ENCODE assay signal across 1 cellular context in the genomic region with DNA sequence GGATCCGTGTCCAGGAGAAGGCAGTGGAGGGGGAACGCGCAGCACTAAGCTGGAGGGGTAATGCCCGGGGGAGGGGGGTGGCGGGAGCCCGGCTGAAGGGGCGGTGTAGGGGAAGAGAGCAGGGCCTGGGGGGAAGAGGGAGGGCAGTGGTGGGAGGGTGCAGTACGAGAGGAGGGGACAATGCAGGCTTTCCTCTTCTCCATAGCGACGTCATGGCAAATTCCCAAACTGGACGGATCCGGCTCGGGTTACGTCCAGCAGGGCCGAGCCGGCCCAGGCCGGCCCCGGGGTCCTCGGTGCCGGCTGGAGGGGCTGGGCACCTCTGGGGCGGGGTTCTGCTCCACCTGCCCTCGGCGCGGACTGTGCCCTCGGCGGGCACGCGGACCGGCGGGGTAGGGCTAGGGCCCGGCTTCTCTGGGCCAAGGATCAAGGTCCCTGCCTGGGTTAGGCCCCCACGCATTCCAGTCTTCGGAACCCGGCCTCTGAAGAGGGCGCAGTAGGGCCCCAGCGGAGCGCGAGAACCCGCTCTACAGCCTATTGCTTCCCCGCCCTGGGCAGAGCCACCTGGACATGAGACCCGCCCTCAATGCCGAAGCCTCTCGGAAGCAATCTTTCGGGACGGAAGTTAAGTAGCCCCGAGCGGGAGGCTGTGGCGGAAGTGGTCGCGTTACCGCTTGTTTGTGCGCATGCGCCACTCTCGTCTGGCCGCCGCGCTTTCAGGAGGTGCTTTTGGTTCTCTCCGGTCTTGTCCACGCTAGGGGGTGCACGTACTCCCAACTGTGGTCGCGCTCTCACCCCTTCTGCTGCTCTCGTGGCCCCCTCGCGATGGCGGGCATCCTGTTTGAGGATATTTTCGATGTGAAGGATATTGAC.
A peak's percentile ranks its signal among the peaks of the same experiment; 100 is the strongest.
TF ChIP-seq lines count a peak whose summit lies in the region.

No MANE protein-coding gene starts in this region.

TF ChIP-seq in HepG2, 621 proteins besides CTCF, POLR2A, EP300 and RAD21 (continued from another document and continues in another):
- TF ChIP-seq, protein P1, sequence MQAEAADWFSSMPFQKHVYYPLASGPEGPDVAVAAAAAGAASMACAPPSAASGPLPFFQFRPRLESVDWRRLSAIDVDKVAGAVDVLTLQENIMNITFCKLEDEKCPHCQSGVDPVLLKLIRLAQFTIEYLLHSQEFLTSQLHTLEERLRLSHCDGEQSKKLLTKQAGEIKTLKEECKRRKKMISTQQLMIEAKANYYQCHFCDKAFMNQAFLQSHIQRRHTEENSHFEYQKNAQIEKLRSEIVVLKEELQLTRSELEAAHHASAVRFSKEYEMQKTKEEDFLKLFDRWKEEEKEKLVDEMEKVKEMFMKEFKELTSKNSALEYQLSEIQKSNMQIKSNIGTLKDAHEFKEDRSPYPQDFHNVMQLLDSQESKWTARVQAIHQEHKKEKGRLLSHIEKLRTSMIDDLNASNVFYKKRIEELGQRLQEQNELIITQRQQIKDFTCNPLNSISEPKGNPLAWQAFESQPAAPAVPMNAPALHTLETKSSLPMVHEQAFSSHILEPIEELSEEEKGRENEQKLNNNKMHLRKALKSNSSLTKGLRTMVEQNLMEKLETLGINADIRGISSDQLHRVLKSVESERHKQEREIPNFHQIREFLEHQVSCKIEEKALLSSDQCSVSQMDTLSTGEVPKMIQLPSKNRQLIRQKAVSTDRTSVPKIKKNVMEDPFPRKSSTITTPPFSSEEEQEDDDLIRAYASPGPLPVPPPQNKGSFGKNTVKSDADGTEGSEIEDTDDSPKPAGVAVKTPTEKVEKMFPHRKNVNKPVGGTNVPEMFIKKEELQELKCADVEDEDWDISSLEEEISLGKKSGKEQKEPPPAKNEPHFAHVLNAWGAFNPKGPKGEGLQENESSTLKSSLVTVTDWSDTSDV (CRISPR knock-in tag; IDR thresholded peaks at IDR 0.05): peak; percentile 65; the same call in 1 of the 2 replicates
- TF ChIP-seq ZC3H13 (CRISPR knock-in tag; IDR thresholded peaks at IDR 0.05): peak; percentile 87
- TF ChIP-seq, protein P2, sequence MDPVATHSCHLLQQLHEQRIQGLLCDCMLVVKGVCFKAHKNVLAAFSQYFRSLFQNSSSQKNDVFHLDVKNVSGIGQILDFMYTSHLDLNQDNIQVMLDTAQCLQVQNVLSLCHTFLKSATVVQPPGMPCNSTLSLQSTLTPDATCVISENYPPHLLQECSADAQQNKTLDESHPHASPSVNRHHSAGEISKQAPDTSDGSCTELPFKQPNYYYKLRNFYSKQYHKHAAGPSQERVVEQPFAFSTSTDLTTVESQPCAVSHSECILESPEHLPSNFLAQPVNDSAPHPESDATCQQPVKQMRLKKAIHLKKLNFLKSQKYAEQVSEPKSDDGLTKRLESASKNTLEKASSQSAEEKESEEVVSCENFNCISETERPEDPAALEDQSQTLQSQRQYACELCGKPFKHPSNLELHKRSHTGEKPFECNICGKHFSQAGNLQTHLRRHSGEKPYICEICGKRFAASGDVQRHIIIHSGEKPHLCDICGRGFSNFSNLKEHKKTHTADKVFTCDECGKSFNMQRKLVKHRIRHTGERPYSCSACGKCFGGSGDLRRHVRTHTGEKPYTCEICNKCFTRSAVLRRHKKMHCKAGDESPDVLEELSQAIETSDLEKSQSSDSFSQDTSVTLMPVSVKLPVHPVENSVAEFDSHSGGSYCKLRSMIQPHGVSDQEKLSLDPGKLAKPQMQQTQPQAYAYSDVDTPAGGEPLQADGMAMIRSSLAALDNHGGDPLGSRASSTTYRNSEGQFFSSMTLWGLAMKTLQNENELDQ (CRISPR knock-in tag; IDR thresholded peaks at IDR 0.05; ENCODE audit: borderline replicate concordance): no peak
- TF ChIP-seq, protein P3, sequence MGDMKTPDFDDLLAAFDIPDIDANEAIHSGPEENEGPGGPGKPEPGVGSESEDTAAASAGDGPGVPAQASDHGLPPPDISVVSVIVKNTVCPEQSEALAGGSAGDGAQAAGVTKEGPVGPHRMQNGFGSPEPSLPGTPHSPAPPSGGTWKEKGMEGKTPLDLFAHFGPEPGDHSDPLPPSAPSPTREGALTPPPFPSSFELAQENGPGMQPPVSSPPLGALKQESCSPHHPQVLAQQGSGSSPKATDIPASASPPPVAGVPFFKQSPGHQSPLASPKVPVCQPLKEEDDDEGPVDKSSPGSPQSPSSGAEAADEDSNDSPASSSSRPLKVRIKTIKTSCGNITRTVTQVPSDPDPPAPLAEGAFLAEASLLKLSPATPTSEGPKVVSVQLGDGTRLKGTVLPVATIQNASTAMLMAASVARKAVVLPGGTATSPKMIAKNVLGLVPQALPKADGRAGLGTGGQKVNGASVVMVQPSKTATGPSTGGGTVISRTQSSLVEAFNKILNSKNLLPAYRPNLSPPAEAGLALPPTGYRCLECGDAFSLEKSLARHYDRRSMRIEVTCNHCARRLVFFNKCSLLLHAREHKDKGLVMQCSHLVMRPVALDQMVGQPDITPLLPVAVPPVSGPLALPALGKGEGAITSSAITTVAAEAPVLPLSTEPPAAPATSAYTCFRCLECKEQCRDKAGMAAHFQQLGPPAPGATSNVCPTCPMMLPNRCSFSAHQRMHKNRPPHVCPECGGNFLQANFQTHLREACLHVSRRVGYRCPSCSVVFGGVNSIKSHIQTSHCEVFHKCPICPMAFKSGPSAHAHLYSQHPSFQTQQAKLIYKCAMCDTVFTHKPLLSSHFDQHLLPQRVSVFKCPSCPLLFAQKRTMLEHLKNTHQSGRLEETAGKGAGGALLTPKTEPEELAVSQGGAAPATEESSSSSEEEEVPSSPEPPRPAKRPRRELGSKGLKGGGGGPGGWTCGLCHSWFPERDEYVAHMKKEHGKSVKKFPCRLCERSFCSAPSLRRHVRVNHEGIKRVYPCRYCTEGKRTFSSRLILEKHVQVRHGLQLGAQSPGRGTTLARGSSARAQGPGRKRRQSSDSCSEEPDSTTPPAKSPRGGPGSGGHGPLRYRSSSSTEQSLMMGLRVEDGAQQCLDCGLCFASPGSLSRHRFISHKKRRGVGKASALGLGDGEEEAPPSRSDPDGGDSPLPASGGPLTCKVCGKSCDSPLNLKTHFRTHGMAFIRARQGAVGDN (CRISPR knock-in tag; IDR thresholded peaks at IDR 0.05): peak; percentile 98
- TF ChIP-seq SPEN (CRISPR knock-in tag; IDR thresholded peaks at IDR 0.05; ENCODE audit: low read depth): peak; percentile 79
- TF ChIP-seq, protein P4, sequence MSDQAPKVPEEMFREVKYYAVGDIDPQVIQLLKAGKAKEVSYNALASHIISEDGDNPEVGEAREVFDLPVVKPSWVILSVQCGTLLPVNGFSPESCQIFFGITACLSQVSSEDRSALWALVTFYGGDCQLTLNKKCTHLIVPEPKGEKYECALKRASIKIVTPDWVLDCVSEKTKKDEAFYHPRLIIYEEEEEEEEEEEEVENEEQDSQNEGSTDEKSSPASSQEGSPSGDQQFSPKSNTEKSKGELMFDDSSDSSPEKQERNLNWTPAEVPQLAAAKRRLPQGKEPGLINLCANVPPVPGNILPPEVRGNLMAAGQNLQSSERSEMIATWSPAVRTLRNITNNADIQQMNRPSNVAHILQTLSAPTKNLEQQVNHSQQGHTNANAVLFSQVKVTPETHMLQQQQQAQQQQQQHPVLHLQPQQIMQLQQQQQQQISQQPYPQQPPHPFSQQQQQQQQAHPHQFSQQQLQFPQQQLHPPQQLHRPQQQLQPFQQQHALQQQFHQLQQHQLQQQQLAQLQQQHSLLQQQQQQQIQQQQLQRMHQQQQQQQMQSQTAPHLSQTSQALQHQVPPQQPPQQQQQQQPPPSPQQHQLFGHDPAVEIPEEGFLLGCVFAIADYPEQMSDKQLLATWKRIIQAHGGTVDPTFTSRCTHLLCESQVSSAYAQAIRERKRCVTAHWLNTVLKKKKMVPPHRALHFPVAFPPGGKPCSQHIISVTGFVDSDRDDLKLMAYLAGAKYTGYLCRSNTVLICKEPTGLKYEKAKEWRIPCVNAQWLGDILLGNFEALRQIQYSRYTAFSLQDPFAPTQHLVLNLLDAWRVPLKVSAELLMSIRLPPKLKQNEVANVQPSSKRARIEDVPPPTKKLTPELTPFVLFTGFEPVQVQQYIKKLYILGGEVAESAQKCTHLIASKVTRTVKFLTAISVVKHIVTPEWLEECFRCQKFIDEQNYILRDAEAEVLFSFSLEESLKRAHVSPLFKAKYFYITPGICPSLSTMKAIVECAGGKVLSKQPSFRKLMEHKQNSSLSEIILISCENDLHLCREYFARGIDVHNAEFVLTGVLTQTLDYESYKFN (CRISPR knock-in tag; conservative IDR thresholded peaks at IDR 0.05): peak; percentile 92
- no peak for TF ChIP-seq HOXA9 (CRISPR knock-in tag; IDR thresholded peaks at IDR 0.05; ENCODE audit: borderline replicate concordance)
- TF ChIP-seq SP1 (IDR thresholded peaks at IDR 0.05): no peak
- peak; percentile 53 for TF ChIP-seq SP1 (CRISPR knock-in tag; IDR thresholded peaks at IDR 0.05)
- TF ChIP-seq RBAK (CRISPR knock-in tag; IDR thresholded peaks at IDR 0.05): no peak
- TF ChIP-seq ZNF530 (CRISPR knock-in tag; IDR thresholded peaks at IDR 0.05; ENCODE audit: low read depth): no peak
- no peak for TF ChIP-seq ONECUT2 (CRISPR knock-in tag; IDR thresholded peaks at IDR 0.05)
- TF ChIP-seq ZSCAN9 (CRISPR knock-in tag; IDR thresholded peaks at IDR 0.05; ENCODE audit: borderline replicate concordance): no peak; the same call in 1 of the 2 replicates
- TF ChIP-seq CBX1 (IDR thresholded peaks at IDR 0.05; ENCODE audit: low read depth): peak; percentile 14
- TF ChIP-seq ZNF496 (CRISPR knock-in tag; IDR thresholded peaks at IDR 0.05; ENCODE audit: insufficient replicate concordance): no peak
- TF ChIP-seq, protein P5, sequence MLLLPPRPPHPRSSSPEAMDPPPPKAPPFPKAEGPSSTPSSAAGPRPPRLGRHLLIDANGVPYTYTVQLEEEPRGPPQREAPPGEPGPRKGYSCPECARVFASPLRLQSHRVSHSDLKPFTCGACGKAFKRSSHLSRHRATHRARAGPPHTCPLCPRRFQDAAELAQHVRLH (CRISPR knock-in tag; IDR thresholded peaks at IDR 0.05; ENCODE audit: borderline replicate concordance, low read depth): peak; percentile 72; the same call in 1 of the 2 replicates
- TF ChIP-seq, protein P6, sequence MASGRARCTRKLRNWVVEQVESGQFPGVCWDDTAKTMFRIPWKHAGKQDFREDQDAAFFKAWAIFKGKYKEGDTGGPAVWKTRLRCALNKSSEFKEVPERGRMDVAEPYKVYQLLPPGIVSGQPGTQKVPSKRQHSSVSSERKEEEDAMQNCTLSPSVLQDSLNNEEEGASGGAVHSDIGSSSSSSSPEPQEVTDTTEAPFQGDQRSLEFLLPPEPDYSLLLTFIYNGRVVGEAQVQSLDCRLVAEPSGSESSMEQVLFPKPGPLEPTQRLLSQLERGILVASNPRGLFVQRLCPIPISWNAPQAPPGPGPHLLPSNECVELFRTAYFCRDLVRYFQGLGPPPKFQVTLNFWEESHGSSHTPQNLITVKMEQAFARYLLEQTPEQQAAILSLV (CRISPR knock-in tag; IDR thresholded peaks at IDR 0.05; ENCODE audit: borderline replicate concordance): peak; percentile 84; the same call in 1 of the 2 replicates
- TF ChIP-seq MAF1 (CRISPR knock-in tag; IDR thresholded peaks at IDR 0.05; ENCODE audit: borderline replicate concordance): 0 out of 2 replicates have a peak, but pooled peaks have one; percentile 10
- TF ChIP-seq ZFP36L1 (CRISPR knock-in tag; IDR thresholded peaks at IDR 0.05): peak; percentile 88; the same call in 1 of the 2 replicates
- peak; percentile 23; the same call in 1 of the 2 replicates for TF ChIP-seq ZNF24 (IDR thresholded peaks at IDR 0.05)
- TF ChIP-seq ZNF777 (CRISPR knock-in tag; IDR thresholded peaks at IDR 0.05): peak; percentile 51
- 0 out of 2 replicates have a peak, but pooled peaks have one; percentile 90 for TF ChIP-seq SMAD1 (CRISPR knock-in tag; IDR thresholded peaks at IDR 0.05; ENCODE audit: borderline replicate concordance, low read depth)
- TF ChIP-seq, protein P7, sequence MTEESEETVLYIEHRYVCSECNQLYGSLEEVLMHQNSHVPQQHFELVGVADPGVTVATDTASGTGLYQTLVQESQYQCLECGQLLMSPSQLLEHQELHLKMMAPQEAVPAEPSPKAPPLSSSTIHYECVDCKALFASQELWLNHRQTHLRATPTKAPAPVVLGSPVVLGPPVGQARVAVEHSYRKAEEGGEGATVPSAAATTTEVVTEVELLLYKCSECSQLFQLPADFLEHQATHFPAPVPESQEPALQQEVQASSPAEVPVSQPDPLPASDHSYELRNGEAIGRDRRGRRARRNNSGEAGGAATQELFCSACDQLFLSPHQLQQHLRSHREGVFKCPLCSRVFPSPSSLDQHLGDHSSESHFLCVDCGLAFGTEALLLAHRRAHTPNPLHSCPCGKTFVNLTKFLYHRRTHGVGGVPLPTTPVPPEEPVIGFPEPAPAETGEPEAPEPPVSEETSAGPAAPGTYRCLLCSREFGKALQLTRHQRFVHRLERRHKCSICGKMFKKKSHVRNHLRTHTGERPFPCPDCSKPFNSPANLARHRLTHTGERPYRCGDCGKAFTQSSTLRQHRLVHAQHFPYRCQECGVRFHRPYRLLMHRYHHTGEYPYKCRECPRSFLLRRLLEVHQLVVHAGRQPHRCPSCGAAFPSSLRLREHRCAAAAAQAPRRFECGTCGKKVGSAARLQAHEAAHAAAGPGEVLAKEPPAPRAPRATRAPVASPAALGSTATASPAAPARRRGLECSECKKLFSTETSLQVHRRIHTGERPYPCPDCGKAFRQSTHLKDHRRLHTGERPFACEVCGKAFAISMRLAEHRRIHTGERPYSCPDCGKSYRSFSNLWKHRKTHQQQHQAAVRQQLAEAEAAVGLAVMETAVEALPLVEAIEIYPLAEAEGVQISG (CRISPR knock-in tag; IDR thresholded peaks at IDR 0.05): peak; percentile 89
- TF ChIP-seq HDAC6 (IDR thresholded peaks at IDR 0.05; ENCODE audit: low read depth, low read length): no peak
- no peak for TF ChIP-seq ZNF30 (CRISPR knock-in tag; IDR thresholded peaks at IDR 0.05)
- TF ChIP-seq, protein P8, sequence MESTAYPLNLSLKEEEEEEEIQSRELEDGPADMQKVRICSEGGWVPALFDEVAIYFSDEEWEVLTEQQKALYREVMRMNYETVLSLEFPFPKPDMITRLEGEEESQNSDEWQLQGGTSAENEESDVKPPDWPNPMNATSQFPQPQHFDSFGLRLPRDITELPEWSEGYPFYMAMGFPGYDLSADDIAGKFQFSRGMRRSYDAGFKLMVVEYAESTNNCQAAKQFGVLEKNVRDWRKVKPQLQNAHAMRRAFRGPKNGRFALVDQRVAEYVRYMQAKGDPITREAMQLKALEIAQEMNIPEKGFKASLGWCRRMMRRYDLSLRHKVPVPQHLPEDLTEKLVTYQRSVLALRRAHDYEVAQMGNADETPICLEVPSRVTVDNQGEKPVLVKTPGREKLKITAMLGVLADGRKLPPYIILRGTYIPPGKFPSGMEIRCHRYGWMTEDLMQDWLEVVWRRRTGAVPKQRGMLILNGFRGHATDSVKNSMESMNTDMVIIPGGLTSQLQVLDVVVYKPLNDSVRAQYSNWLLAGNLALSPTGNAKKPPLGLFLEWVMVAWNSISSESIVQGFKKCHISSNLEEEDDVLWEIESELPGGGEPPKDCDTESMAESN (CRISPR knock-in tag; conservative IDR thresholded peaks at IDR 0.05): peak; percentile 93
- TF ChIP-seq SMYD3 (CRISPR knock-in tag; IDR thresholded peaks at IDR 0.05): peak; percentile 81; the same call in 1 of the 2 replicates
- TF ChIP-seq ZNF205 (CRISPR knock-in tag; IDR thresholded peaks at IDR 0.05): peak; percentile 74; the same call in 1 of the 2 replicates
- TF ChIP-seq, protein P9, sequence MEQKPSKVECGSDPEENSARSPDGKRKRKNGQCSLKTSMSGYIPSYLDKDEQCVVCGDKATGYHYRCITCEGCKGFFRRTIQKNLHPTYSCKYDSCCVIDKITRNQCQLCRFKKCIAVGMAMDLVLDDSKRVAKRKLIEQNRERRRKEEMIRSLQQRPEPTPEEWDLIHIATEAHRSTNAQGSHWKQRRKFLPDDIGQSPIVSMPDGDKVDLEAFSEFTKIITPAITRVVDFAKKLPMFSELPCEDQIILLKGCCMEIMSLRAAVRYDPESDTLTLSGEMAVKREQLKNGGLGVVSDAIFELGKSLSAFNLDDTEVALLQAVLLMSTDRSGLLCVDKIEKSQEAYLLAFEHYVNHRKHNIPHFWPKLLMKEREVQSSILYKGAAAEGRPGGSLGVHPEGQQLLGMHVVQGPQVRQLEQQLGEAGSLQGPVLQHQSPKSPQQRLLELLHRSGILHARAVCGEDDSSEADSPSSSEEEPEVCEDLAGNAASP (CRISPR knock-in tag; IDR thresholded peaks at IDR 0.05; ENCODE audit: borderline replicate concordance): no peak
